10 cellular contexts compared by ENCODE assay signal in the genomic region with DNA sequence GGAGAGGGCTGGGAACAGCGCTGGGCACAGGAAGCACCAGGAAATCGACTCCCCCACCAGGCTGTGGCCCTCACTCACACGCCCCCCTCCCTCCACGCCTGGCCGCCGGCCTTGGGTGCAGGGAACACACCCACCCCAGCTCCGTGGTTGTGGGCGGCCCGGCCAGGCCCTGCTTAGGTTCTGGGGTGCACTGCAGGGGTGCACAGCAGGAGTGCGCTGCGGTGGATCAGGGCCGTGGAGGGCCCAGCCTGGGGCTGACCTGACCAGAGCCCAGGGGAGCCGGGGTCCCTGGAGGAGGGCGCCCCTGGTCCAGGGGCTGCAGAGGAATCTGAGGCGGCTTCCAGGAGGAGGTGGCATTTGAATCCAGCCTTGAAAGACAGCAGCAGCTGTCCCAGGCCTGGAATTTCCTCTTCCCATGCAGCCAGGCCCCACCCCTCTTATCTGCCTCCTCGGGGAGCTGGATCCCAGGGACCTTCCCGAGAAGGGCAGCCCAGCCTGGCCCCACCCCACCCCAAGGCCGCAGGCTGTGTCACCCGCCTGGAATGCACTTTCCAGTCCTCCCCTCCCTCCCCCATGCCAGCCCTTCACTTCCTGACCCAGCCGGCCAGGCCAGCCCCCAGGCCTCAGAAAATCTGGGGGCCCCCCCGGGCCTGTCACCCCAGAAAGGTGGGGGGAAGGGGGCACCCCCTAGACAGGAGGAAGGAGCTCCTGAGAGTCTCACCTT. TPM values are rescaled to one million over a fixed set of nuclear protein-coding genes. Genes with fewer than 3 reads are reported as not detected.
DNase-seq lines count a peak whose midpoint lies in the region; ATAC-seq and TF ChIP-seq lines count a peak whose summit lies in the region.
"Had no signal": no experiment of that assay in that cellular context is flagged by ENCODE, and none has a peak within 500 bp of the region (broad histone marks: within the 10 kb centered on the region; RNA-seq: fewer than 3 reads in every experiment).

No MANE protein-coding gene starts in this region.

- H3K4me1 ChIP-seq in RWPE2 (ENCODE audit: insufficient read depth, poor library complexity, severe bottlenecking) (peaks cover 28% of the 10 kb centered on the region), osteoblast (ENCODE audit: insufficient read depth, low read length) (peaks cover 29% of the 10 kb centered on the region)

- H3K27me3 ChIP-seq in RWPE2 (ENCODE audit: insufficient read depth, poor library complexity, severe bottlenecking) (no peaks in the 10 kb centered on the region), osteoblast (ENCODE audit: insufficient read depth, low read length) (no peaks in the 10 kb centered on the region)

- H4K20me1 ChIP-seq in osteoblast (ENCODE audit: insufficient read depth, low read length): no peaks in the 10 kb centered on the region

- no peaks in the 10 kb centered on the region for H3K36me3 Mint-ChIP-seq in T-helper 2 cell treated with Interferon-gamma antibody and Interleukin-4, amounts not matched to agents 5 μg/mL and 100 μg/mL, for 36 hours (ENCODE audit: low read depth)

- peak; percentile 70 for ATAC-seq in RWPE2 (ENCODE audit: low read depth)
- no peak for ATAC-seq in HG03565 (IDR thresholded peaks at IDR 0.05; ENCODE audit: unreplicated experiment)

- DNase-seq in EL (peak; percentile 97), RWPE2 (ENCODE audit: low spot score) (peak; percentile 98), foreskin fibroblast (peak; percentile 89 to 94), osteoblast (ENCODE audit: insufficient read length, low spot score, missing footprints) (peak; percentile 100), erythroblast (lab: John Stamatoyannopoulos, UW) (no peak)
- no peak for DNase-seq in activated CD8-positive, alpha-beta memory T cell treated with anti-CD3 and anti-CD28 coated beads, Interleukin-2, amount 50 U/mL, for 4 hours
- no peak for DNase-seq in T-helper 2 cell treated with Interferon-gamma antibody and Interleukin-4, amounts not matched to agents 5 μg/mL and 100 μg/mL, for 36 hours (ENCODE audit: low spot score)
- DNase-seq: NCI-H2029; stimulated activated CD4-positive, alpha-beta T cell treated with anti-CD3 and anti-CD28 coated beads, Interleukin-2, amount 100 ng/mL, for 48 hours had no signal

- H3K36me3 ChIP-seq in RWPE2 (ENCODE audit: low read depth) (no peaks in the 10 kb centered on the region), osteoblast (ENCODE audit: insufficient read depth, low read length) (no peaks in the 10 kb centered on the region)

- TF ChIP-seq POLR2A in erythroblast (IDR thresholded peaks at IDR 0.05; ENCODE audit: low read length): no peak

- H2AFZ ChIP-seq in osteoblast (ENCODE audit: low read length): peak overlapping the region; percentile 41

- TF ChIP-seq CTCF in RWPE2 (IDR thresholded peaks at IDR 0.05; ENCODE audit: poor library complexity, severe bottlenecking) (no peak), foreskin fibroblast (IDR thresholded peaks at IDR 0.05; ENCODE audit: low read depth, low read length) (no peak), osteoblast (IDR thresholded peaks at IDR 0.05; ENCODE audit: extremely low read depth, low read depth, low read length) (no peak)

- H3K4me2 ChIP-seq in osteoblast (ENCODE audit: insufficient read depth, low read length): peak overlapping the region; percentile 3

- H3K4me3 Mint-ChIP-seq in T-helper 2 cell treated with Interferon-gamma antibody and Interleukin-4, amounts not matched to agents 5 μg/mL and 100 μg/mL, for 36 hours: no peak overlapping the region

- no peaks in the 10 kb centered on the region for H3K9me3 Mint-ChIP-seq in T-helper 2 cell treated with Interferon-gamma antibody and Interleukin-4, amounts not matched to agents 5 μg/mL and 100 μg/mL, for 36 hours

- H3K27ac ChIP-seq in RWPE2 (ENCODE audit: poor library complexity, severe bottlenecking) (peak overlapping the region; percentile 99), osteoblast (ENCODE audit: low read depth, low read length) (peak overlapping the region; percentile 77)

- no peaks in the 10 kb centered on the region for H3K4me1 Mint-ChIP-seq in T-helper 2 cell treated with Interferon-gamma antibody and Interleukin-4, amounts not matched to agents 5 μg/mL and 100 μg/mL, for 36 hours (ENCODE audit: low read depth)

- no peaks in the 10 kb centered on the region for H3K27me3 Mint-ChIP-seq in T-helper 2 cell treated with Interferon-gamma antibody and Interleukin-4, amounts not matched to agents 5 μg/mL and 100 μg/mL, for 36 hours (ENCODE audit: low read depth)

- H3K4me3 ChIP-seq in RWPE2 (ENCODE audit: severe bottlenecking): peak overlapping the region; percentile 30
- H3K4me3 ChIP-seq in foreskin fibroblast (ENCODE audit: low read depth in 1 of 2, low read length in 2 of 2): no peak overlapping the region
- no peak overlapping the region for H3K4me3 ChIP-seq in osteoblast (ENCODE audit: insufficient read depth, low read length)

- H3K27ac Mint-ChIP-seq in T-helper 2 cell treated with Interferon-gamma antibody and Interleukin-4, amounts not matched to agents 5 μg/mL and 100 μg/mL, for 36 hours: no peak overlapping the region

- no peaks in the 10 kb centered on the region for H3K9me3 ChIP-seq in RWPE2 (ENCODE audit: severe bottlenecking)
- no peaks in the 10 kb centered on the region for H3K9me3 ChIP-seq in osteoblast (ENCODE audit: low read depth, low read length)

- no peaks in the 10 kb centered on the region for H3K79me2 ChIP-seq in osteoblast (ENCODE audit: insufficient read depth, low read length)

RNA-seq across cellular contexts. Expression of a gene that starts 18.4 kb away (rescaled TPM):
- 32.6 and 35.9 TPM in 2 replicates for total RNA-seq in osteoblast

Comparison
In these comparisons a context has a peak if more than half of its experiments do, and no peak if none do; other contexts are left out.
1. DNase-seq: peak in EL (single experiment), RWPE2 (single experiment), foreskin fibroblast (2 of 2) and osteoblast (single experiment); none in activated CD8-positive, alpha-beta memory T cell treated with anti-CD3 and anti-CD28 coated beads, Interleukin-2, amount 50 U/mL, for 4 hours (single experiment), T-helper 2 cell treated with Interferon-gamma antibody and Interleukin-4, amounts not matched to agents 5 μg/mL and 100 μg/mL, for 36 hours (single experiment) and erythroblast (0 of 2).